Comparison of ENCODE assay signal across 7 cellular contexts in genomic region chr12:43835656-43836454, GRCh38. TPM values are rescaled to one million over a fixed set of nuclear protein-coding genes. Genes with fewer than 3 reads are reported as not detected.
DNase-seq lines count a peak whose midpoint lies in the region; ATAC-seq and TF ChIP-seq lines count a peak whose summit lies in the region.

Gene TMEM117 (plus strand): TSS chr12:43836081.

- TF ChIP-seq CTCF in HFF-Myc (IDR thresholded peaks at IDR 0.05; ENCODE audit: low read depth, low read length, missing control alignments) = no peak
- TF ChIP-seq CTCF in NB4 (IDR thresholded peaks at IDR 0.05; ENCODE audit: low read depth, low read length) = no peak

- peak; percentile 56 for TF ChIP-seq POLR2A in NB4 (IDR thresholded peaks at IDR 0.05; ENCODE audit: extremely low read depth, insufficient read length)

- H3K4me3 ChIP-seq in HFF-Myc (replicated peaks; ENCODE audit: low read depth, low read length) = peak within 1 kb of the TSS; percentile 64
- H3K4me3 ChIP-seq in NB4 (ENCODE audit: low read depth, low read length) = peak within 1 kb of the TSS; percentile 72

- intact Hi-C loops in left colon (cut with DNase I, micrococcal nuclease) = no loop called here

- ATAC-seq in GM18499 (IDR thresholded peaks at IDR 0.05; ENCODE audit: insufficient read depth, unreplicated experiment) (peak; percentile 56), left colon (peak; percentile 88)

- DNase-seq in HFF-Myc (ENCODE audit: extremely low read depth, low read depth) = no peak
- peak; percentile 79 for DNase-seq in NB4 (ENCODE audit: low read depth)
- DNase-seq in activated CD4-positive, alpha-beta T cell treated with anti-CD3 and anti-CD28 coated beads for 1 hour = peak; percentile 40
- DNase-seq in cerebellum (ENCODE audit: low spot score) = peak; percentile 54
- DNase-seq in left colon = peak; percentile 53 to 80
- peak; percentile 58 to 61 for DNase-seq in stimulated activated CD4-positive, alpha-beta T cell treated with anti-CD3 and anti-CD28 coated beads, Interleukin-2, amount 100 ng/mL, for 24 hours

RNA-seq across cellular contexts. Expression of gene TMEM117, which starts in this region (rescaled TPM):
- 18.5 TPM for total RNA-seq in cerebellum
- total RNA-seq in left colon = 10 to 100 TPM; 10.5 to 11.5 TPM
